8 cellular contexts compared by ENCODE assay signal in the genomic region with DNA sequence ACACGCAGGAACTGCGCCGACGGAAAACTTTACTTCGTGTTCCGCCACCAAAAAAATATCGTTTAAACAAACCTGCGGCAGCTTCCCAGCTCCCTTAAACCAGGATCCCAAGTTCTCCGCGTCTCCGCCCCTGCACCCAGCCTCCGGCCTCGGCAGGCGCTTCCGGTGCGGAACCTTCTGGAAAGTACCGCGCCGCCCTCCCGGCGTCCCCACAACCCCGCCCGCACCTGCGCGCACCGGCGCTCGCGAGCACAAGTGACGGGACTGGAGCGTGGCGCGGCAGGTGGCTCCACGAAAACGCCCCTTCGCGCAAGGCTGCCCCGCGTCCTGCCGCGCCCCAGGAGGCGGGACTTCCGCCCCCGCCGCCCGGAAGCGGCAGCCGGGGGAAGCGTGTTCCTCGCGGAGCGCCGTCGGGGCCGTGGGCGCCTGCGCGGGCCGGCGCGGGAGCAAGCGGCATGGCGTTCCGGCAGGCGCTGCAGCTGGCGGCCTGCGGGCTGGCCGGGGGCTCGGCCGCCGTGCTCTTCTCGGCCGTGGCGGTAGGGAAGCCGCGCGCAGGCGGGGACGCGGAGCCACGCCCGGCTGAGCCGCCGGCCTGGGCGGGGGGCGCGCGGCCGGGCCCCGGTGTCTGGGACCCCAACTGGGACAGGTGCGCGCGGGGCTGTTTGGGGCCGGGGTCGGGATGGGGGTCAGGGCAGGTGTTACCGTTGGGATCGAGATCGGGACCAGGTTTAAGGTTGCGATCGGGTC. TPM values are rescaled to one million over a fixed set of nuclear protein-coding genes. Genes with fewer than 3 reads are reported as not detected.
DNase-seq lines count a peak whose midpoint lies in the region; ATAC-seq and TF ChIP-seq lines count a peak whose summit lies in the region.

A gene (plus strand): TSS at position 421 of the 747 bp plus-strand sequence. CDS start 35 bp downstream, at position 456.

- ATAC-seq in GM19452 (IDR thresholded peaks at IDR 0.05; ENCODE audit: unreplicated experiment) (peak; percentile 84), HG03571 (IDR thresholded peaks at IDR 0.05; ENCODE audit: unreplicated experiment) (peak; percentile 90), lower lobe of right lung (peak; percentile 97)

- H3K4me3 Mint-ChIP-seq in CD4-positive, alpha-beta memory T cell: peak within 1 kb of the TSS; percentile 88 to 90 (median 90)
- peak within 1 kb of the TSS; percentile 83 for H3K4me3 Mint-ChIP-seq in activated CD4-positive, alpha-beta memory T cell treated with anti-CD3 and anti-CD28 coated beads for 36 hours

- peak within 1 kb of the TSS; percentile 92 to 95 (median 94) for H3K27ac Mint-ChIP-seq in CD4-positive, alpha-beta memory T cell
- peak within 1 kb of the TSS; percentile 86 for H3K27ac Mint-ChIP-seq in activated CD4-positive, alpha-beta memory T cell treated with anti-CD3 and anti-CD28 coated beads for 36 hours

- peak within 1 kb of the TSS; percentile 48 to 70 for H3K4me3 ChIP-seq in CD4-positive, alpha-beta memory T cell (ENCODE audit: low read length in 2 of 2)
- H3K4me3 ChIP-seq in lower lobe of right lung: peak within 1 kb of the TSS; percentile 98

- CTCF ChIA-PET in CD4-positive, alpha-beta memory T cell (lab: Charles Lee; ENCODE audit: partially characterized antibody): interaction anchor here (1.2 kb wide), 1 partner anchor 57 kb away, joined by 3 read pairs; no protein-coding TSS in a partner anchor
- CTCF ChIA-PET in activated CD4-positive, alpha-beta memory T cell treated with anti-CD3 and anti-CD28 coated beads for 36 hours (lab: Charles Lee): interaction anchor here (0.6 to 0.7 kb wide), 2 partner anchors 58 to 194 kb away, joined by 3 read pairs; no protein-coding TSS in a partner anchor

- no peaks in the 10 kb centered on the region for H3K27me3 ChIP-seq in CD4-positive, alpha-beta memory T cell (ENCODE audit: insufficient read depth, low read length)
- H3K27me3 ChIP-seq in lower lobe of right lung (ENCODE audit: low read depth): no peaks in the 10 kb centered on the region

- no peaks in the 10 kb centered on the region for H3K27me3 Mint-ChIP-seq in CD4-positive, alpha-beta memory T cell
- H3K27me3 Mint-ChIP-seq in activated CD4-positive, alpha-beta memory T cell treated with anti-CD3 and anti-CD28 coated beads for 36 hours: no peaks in the 10 kb centered on the region

- H3K36me3 ChIP-seq in CD4-positive, alpha-beta memory T cell (ENCODE audit: insufficient read depth, low read length): peaks cover 11% of the 10 kb centered on the region
- H3K36me3 ChIP-seq in lower lobe of right lung: peaks cover 11% of the 10 kb centered on the region

- H3K9me3 Mint-ChIP-seq in CD4-positive, alpha-beta memory T cell: peaks cover 0 to 21% (median 14%) of the 10 kb centered on the region in 8 donors
- peaks cover 11% of the 10 kb centered on the region for H3K9me3 Mint-ChIP-seq in activated CD4-positive, alpha-beta memory T cell treated with anti-CD3 and anti-CD28 coated beads for 36 hours

- POLR2A ChIA-PET in CD4-positive, alpha-beta memory T cell (lab: Charles Lee; ENCODE audit: partially characterized antibody): interaction anchor here (0.8 to 2.5 kb wide), 12 partner anchors 8 to 276 kb away, joined by 3 to 9 read pairs (median 4); a partner anchor contains a TSS
- POLR2A ChIA-PET in activated CD4-positive, alpha-beta memory T cell treated with anti-CD3 and anti-CD28 coated beads for 36 hours (lab: Charles Lee): interaction anchor here (0.6 to 2.2 kb wide), 5 partner anchors 11 to 50 kb away, joined by 3 to 12 read pairs (median 3); no protein-coding TSS in a partner anchor

- H3K9me3 ChIP-seq in CD4-positive, alpha-beta memory T cell (ENCODE audit: control insufficient read depth in 1 of 2, low read length in 2 of 2): peaks cover 0 to 11% of the 10 kb centered on the region in 2 donors
- H3K9me3 ChIP-seq in lower lobe of right lung: no peaks in the 10 kb centered on the region

- peak within 1 kb of the TSS; percentile 91 for H3K27ac ChIP-seq in CD4-positive, alpha-beta memory T cell (ENCODE audit: low read depth, low read length)
- peak within 1 kb of the TSS; percentile 87 for H3K27ac ChIP-seq in lower lobe of right lung

- no peak for TF ChIP-seq CTCF in lower lobe of right lung (IDR thresholded peaks at IDR 0.05)

- intact Hi-C loops in CD4-positive, alpha-beta memory T cell (cut with micrococcal nuclease): loop anchor here (1.0 to 5.0 kb wide), 5 partner anchors 23 to 198 kb away; a partner anchor contains a TSS
- intact Hi-C loops in activated CD4-positive, alpha-beta memory T cell treated with anti-CD3 and anti-CD28 coated beads for 36 hours (cut with micrococcal nuclease): loop anchor here (1.0 to 2.0 kb wide), 4 partner anchors 23 to 370 kb away; a partner anchor contains a TSS
- intact Hi-C loops in lower lobe of right lung (cut with DNase I): no loop called here

- H3K4me1 ChIP-seq in CD4-positive, alpha-beta memory T cell (ENCODE audit: insufficient read depth, low read length): peaks cover 28% of the 10 kb centered on the region
- H3K4me1 ChIP-seq in lower lobe of right lung: peaks cover 25% of the 10 kb centered on the region

- H3K36me3 Mint-ChIP-seq in CD4-positive, alpha-beta memory T cell: peaks cover 11 to 22% of the 10 kb centered on the region in 2 donors
- H3K36me3 Mint-ChIP-seq in activated CD4-positive, alpha-beta memory T cell treated with anti-CD3 and anti-CD28 coated beads for 36 hours: peaks cover 28% of the 10 kb centered on the region

- H3K4me1 Mint-ChIP-seq in CD4-positive, alpha-beta memory T cell: peaks cover 8 to 33% (median 19%) of the 10 kb centered on the region in 4 donors
- peaks cover 23% of the 10 kb centered on the region for H3K4me1 Mint-ChIP-seq in activated CD4-positive, alpha-beta memory T cell treated with anti-CD3 and anti-CD28 coated beads for 36 hours (ENCODE audit: low read depth)

- DNase-seq in CD4-positive, alpha-beta memory T cell: peak; percentile 95 to 97 (median 96)
- peak; percentile 89 for DNase-seq in NCI-H82 (lab: John Stamatoyannopoulos, UW)
- peak; percentile 93 for DNase-seq in activated CD4-positive, alpha-beta memory T cell treated with anti-CD3 and anti-CD28 coated beads for 36 hours
- peak; percentile 88 for DNase-seq in ecto neural progenitor cell (ENCODE audit: low spot score)
- DNase-seq in lower lobe of right lung: peak; percentile 91
- peak; percentile 80 to 88 (median 80) for DNase-seq in stimulated activated CD4-positive, alpha-beta T cell treated with anti-CD3 and anti-CD28 coated beads, TNF-alpha, amount 100 ng/mL, for 1 hour (ENCODE audit: low read depth in 3 of 3, low spot score in 1 of 3)

RNA-seq across cellular contexts. Expression of the gene that starts here (rescaled TPM):
- 10 to 100 TPM; 23.8 to 28.1 TPM for total RNA-seq in CD4-positive, alpha-beta memory T cell
- polyA plus RNA-seq in CD4-positive, alpha-beta memory T cell: 10 to 100 TPM in 1 of 2 donors, 1 to 10 TPM in 1; 7.2 to 29.7 TPM
- 10 to 100 TPM; 54.3 to 56.4 TPM for total RNA-seq in activated CD4-positive, alpha-beta memory T cell treated with anti-CD3 and anti-CD28 coated beads for 36 hours
- 21.7 TPM for total RNA-seq in lower lobe of right lung

Comparison
In these comparisons a context has a peak if more than half of its experiments do, and no peak if none do; other contexts are left out.
1. Peak in every context shown above with its lines: DNase-seq, ATAC-seq, H3K4me3 ChIP-seq and H3K27ac ChIP-seq.